ENCODE assay signal across 10 cellular contexts in genomic region chr16:3527216-3527829, GRCh38. TPM values are rescaled to one million over a fixed set of nuclear protein-coding genes. Genes with fewer than 3 reads are reported as not detected.
DNase-seq lines count a peak whose midpoint lies in the region; TF ChIP-seq lines count a peak whose summit lies in the region.
"Not testable (repeated sequence)": the region's sequence is repeated elsewhere in the genome, so short reads cannot be mapped to it uniquely, and the experiment has no call there.
"Had no signal": no experiment of that assay in that cellular context is flagged by ENCODE, and none has a peak within 500 bp of the region (broad histone marks: within the 10 kb centered on the region; RNA-seq: fewer than 3 reads in every experiment).

No MANE protein-coding gene starts in this region.

- not testable (repeated sequence) for H3K27me3 ChIP-seq in OCI-LY1 (ENCODE audit: insufficient read depth, low read length); testis

- H2AFZ ChIP-seq in OCI-LY1 (ENCODE audit: low read length), result not testable (repeated sequence)

- intact Hi-C loops in testis (cut with DNase I; ENCODE audit: low total_unique reads), result not testable (repeated sequence)

- TF ChIP-seq CTCF in OCI-LY1 (IDR thresholded peaks at IDR 0.05; ENCODE audit: low read length) (peak; percentile 60; the same call in 1 of the 2 replicates), testis (IDR thresholded peaks at IDR 0.05) (peak; percentile 37 to 61 (median 46))

- POLR2A ChIA-PET in activated CD4-positive, alpha-beta memory T cell treated with anti-CD3 and anti-CD28 coated beads, Interleukin-2, amount 10 ng/mL, durations not matched to agents 7 days and 5 days (lab: Charles Lee), result not testable (repeated sequence)

- CTCF ChIA-PET in activated CD4-positive, alpha-beta memory T cell treated with anti-CD3 and anti-CD28 coated beads, Interleukin-2, amount 10 ng/mL, durations not matched to agents 7 days and 5 days (lab: Charles Lee), result interaction anchor here (1.3 to 1.7 kb wide), 4 partner anchors 9 to 27 kb away, joined by 4 to 7 read pairs (median 6); partner anchors contain the start of gene CLUAP1

- not testable (repeated sequence) for H3K4me1 Mint-ChIP-seq in activated CD4-positive, alpha-beta memory T cell treated with anti-CD3 and anti-CD28 coated beads, Interleukin-2, amount 10 ng/mL, durations not matched to agents 7 days and 5 days

- H3F3A ChIP-seq in OCI-LY1 (ENCODE audit: insufficient read depth, low read length), result not testable (repeated sequence)

- H3K9me3 ChIP-seq in OCI-LY1 (ENCODE audit: low read length); testis: not testable (repeated sequence)

- H3K4me2 ChIP-seq in OCI-LY1 (ENCODE audit: low read length), result not testable (repeated sequence)

- not testable (repeated sequence) for H3K4me3 ChIP-seq in OCI-LY1 (ENCODE audit: low read depth, low read length, poor library complexity, severe bottlenecking); testis

- not testable (repeated sequence) for H3K9ac ChIP-seq in OCI-LY1 (ENCODE audit: low read length)

- not testable (repeated sequence) for H3K36me3 ChIP-seq in OCI-LY1 (ENCODE audit: insufficient read depth, low read length); testis (ENCODE audit: low read depth, missing control alignments)

- not testable (repeated sequence) for TF ChIP-seq POLR2A in testis (IDR thresholded peaks at IDR 0.05)

- not testable (repeated sequence) for H3K27me3 Mint-ChIP-seq in activated CD4-positive, alpha-beta memory T cell treated with anti-CD3 and anti-CD28 coated beads, Interleukin-2, amount 10 ng/mL, durations not matched to agents 7 days and 5 days

- DNase-seq in DMS79 (lab: John Stamatoyannopoulos, UW) (peak; percentile 20), M059J (ENCODE audit: low read depth) (peak; percentile 60), hypothalamus (lab: John Stamatoyannopoulos, UW) (peak in 40 of 51 donors; percentile 3 to 80 (median 48)), pons (ENCODE audit: low spot score) (peak; percentile 59), testis (peak; percentile 90)
- peak; percentile 63 for DNase-seq in activated CD4-positive, alpha-beta memory T cell treated with anti-CD3 and anti-CD28 coated beads, Interleukin-2, amount 10 ng/mL, durations not matched to agents 7 days and 5 days
- peak; percentile 10 for DNase-seq in central memory CD4-positive, alpha-beta T cell

- H3K4me3 Mint-ChIP-seq in activated CD4-positive, alpha-beta memory T cell treated with anti-CD3 and anti-CD28 coated beads, Interleukin-2, amount 10 ng/mL, durations not matched to agents 7 days and 5 days, result not testable (repeated sequence)

- not testable (repeated sequence) for H3K9me3 Mint-ChIP-seq in activated CD4-positive, alpha-beta memory T cell treated with anti-CD3 and anti-CD28 coated beads, Interleukin-2, amount 10 ng/mL, durations not matched to agents 7 days and 5 days

- not testable (repeated sequence) for H3K9me2 ChIP-seq in OCI-LY1 (ENCODE audit: low read depth, low read length)

- H3K27ac ChIP-seq in OCI-LY1 (ENCODE audit: low read depth, low read length, poor library complexity, severe bottlenecking); testis: not testable (repeated sequence)

- peaks cover 21% of the 10 kb centered on the region for H3K36me3 Mint-ChIP-seq in activated CD4-positive, alpha-beta memory T cell treated with anti-CD3 and anti-CD28 coated beads, Interleukin-2, amount 10 ng/mL, durations not matched to agents 7 days and 5 days (ENCODE audit: low read depth)

- WGBS in testis, 2 donors, result 44 to 58% methylated on average over 7 to 12 of the region's 12 CpGs

- not testable (repeated sequence) for H4K20me1 ChIP-seq in OCI-LY1 (ENCODE audit: insufficient read depth, low read length)

- not testable (repeated sequence) for H3K79me2 ChIP-seq in OCI-LY1 (ENCODE audit: insufficient read depth, low read length)

- not testable (repeated sequence) for H3K4me1 ChIP-seq in OCI-LY1 (ENCODE audit: insufficient read depth, low read length, severe bottlenecking); testis

- H3K27ac Mint-ChIP-seq in activated CD4-positive, alpha-beta memory T cell treated with anti-CD3 and anti-CD28 coated beads, Interleukin-2, amount 10 ng/mL, durations not matched to agents 7 days and 5 days, result not testable (repeated sequence)

RNA-seq across cellular contexts. Expression of gene CLUAP1, which starts 26.5 kb away (rescaled TPM):
- 13.9 and 16.5 TPM in 2 replicates for total RNA-seq in M059J (2014; rRNA removed; shearing (Covaris generic))
- 10 to 100 TPM; 21.9 to 24.1 TPM for total RNA-seq in activated CD4-positive, alpha-beta memory T cell treated with anti-CD3 and anti-CD28 coated beads, Interleukin-2, amount 10 ng/mL, durations not matched to agents 7 days and 5 days
- 10 to 100 TPM; 45.2 to 59.5 TPM for total RNA-seq in testis
- polyA plus RNA-seq in testis (ENCODE audit: insufficient read depth, low read depth, low replicate concordance), result 95.7 TPM

RNA-seq across cellular contexts. Expression of gene C16orf90, which starts 32.0 kb away (rescaled TPM):
- total RNA-seq in M059J (2014; rRNA removed; shearing (Covaris generic)), result not detected in 2 replicates
- total RNA-seq in activated CD4-positive, alpha-beta memory T cell treated with anti-CD3 and anti-CD28 coated beads, Interleukin-2, amount 10 ng/mL, durations not matched to agents 7 days and 5 days, result not detected
- 10 to 100 TPM; 14.2 to 33.8 TPM for total RNA-seq in testis
- polyA plus RNA-seq in testis (ENCODE audit: insufficient read depth, low read depth, low replicate concordance), result 52.1 TPM
- total RNA-seq: skeletal muscle tissue had no signal
- polyA plus RNA-seq: adipose tissue had no signal

RNA-seq across cellular contexts. Expression of gene NLRC3, which starts 49.9 kb away (rescaled TPM):
- not detected in 2 replicates for total RNA-seq in M059J (2014; rRNA removed; shearing (Covaris generic))
- total RNA-seq in activated CD4-positive, alpha-beta memory T cell treated with anti-CD3 and anti-CD28 coated beads, Interleukin-2, amount 10 ng/mL, durations not matched to agents 7 days and 5 days, result 10 to 100 TPM; 95.4 to 97.8 TPM
- total RNA-seq in testis, result 1 to 10 TPM; 1.9 to 3.0 TPM
- 0.76 TPM for polyA plus RNA-seq in testis (ENCODE audit: insufficient read depth, low read depth, low replicate concordance)

Comparison
In these comparisons a context has a peak if more than half of its experiments do, and no peak if none do; other contexts are left out.
1. DNase-seq: peak in every context shown above with its lines; median percentile 90 in testis; 63 in activated CD4-positive, alpha-beta memory T cell treated with anti-CD3 and anti-CD28 coated beads, Interleukin-2, amount 10 ng/mL, durations not matched to agents 7 days and 5 days; 60 in M059J; 59 in pons; 48 in hypothalamus; 20 in DMS79; 10 in central memory CD4-positive, alpha-beta T cell.
2. RNA of gene C16orf90, which starts 32.0 kb away (total RNA-seq): 14.2 to 33.8 TPM in testis; not detected in M059J and not detected in activated CD4-positive, alpha-beta memory T cell treated with anti-CD3 and anti-CD28 coated beads, Interleukin-2, amount 10 ng/mL, durations not matched to agents 7 days and 5 days; every median in the first group is over 10 times any median in the second.
3. RNA of gene NLRC3, which starts 49.9 kb away (total RNA-seq): 95.4 to 97.8 TPM in activated CD4-positive, alpha-beta memory T cell treated with anti-CD3 and anti-CD28 coated beads, Interleukin-2, amount 10 ng/mL, durations not matched to agents 7 days and 5 days; 1.9 to 3.0 TPM in testis and not detected in M059J; every median in the first group is over 10 times any median in the second.